24 cellular contexts compared by ENCODE assay signal in the genomic region with DNA sequence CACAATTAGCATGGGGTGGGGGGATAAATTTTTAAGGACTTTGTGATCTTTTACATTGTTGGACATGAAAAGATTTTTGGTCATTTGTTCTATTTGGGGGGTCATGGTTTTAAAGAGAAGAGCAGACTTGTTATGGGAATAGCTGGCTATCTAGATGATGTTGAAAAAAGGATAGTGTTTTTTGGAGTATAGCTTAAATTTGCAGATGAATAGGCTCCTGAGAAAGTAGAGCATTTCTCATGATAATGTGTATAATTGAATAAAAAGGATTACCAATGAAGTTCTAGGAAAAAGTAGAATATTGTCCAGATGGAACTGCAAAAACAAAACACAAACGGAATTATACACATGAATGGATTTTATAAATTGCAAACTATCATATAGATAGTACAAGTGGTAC.
"Had no signal": no experiment of that assay in that cellular context is flagged by ENCODE, and none has a peak within 500 bp of the region (broad histone marks: within the 10 kb centered on the region; RNA-seq: fewer than 3 reads in every experiment).

No MANE protein-coding gene starts in this region.

- H3K4me1 ChIP-seq: colonic mucosa, esophagus muscularis mucosa, esophagus squamous epithelium, foreskin keratinocyte, gastrocnemius medialis, gastroesophageal sphincter, heart left ventricle, heart right ventricle had no signal

- H3K27ac Mint-ChIP-seq: dendritic cell treated with granulocyte-macrophage colony-stimulating factor and Interleukin-4, amounts not matched to agents 40 ng/mL and 50 ng/mL, for 4 days; effector memory CD8-positive, alpha-beta T cell; endodermal cell had no signal

- H3K4me3 Mint-ChIP-seq: dendritic cell treated with granulocyte-macrophage colony-stimulating factor and Interleukin-4, amounts not matched to agents 40 ng/mL and 50 ng/mL, for 4 days; effector memory CD8-positive, alpha-beta T cell; endodermal cell had no signal

- H3K9me3 ChIP-seq: colonic mucosa, gastrocnemius medialis had no signal

- H3K36me3 ChIP-seq: colonic mucosa, esophagus muscularis mucosa, esophagus squamous epithelium, gastrocnemius medialis, gastroesophageal sphincter, heart left ventricle, heart right ventricle had no signal

- H3K27me3 Mint-ChIP-seq: dendritic cell treated with granulocyte-macrophage colony-stimulating factor and Interleukin-4, amounts not matched to agents 40 ng/mL and 50 ng/mL, for 4 days had no signal

- H3K27ac ChIP-seq: colonic mucosa, coronary artery, dorsolateral prefrontal cortex, epithelial cell of prostate, esophagus muscularis mucosa, esophagus squamous epithelium, foreskin keratinocyte, gastrocnemius medialis, gastroesophageal sphincter, heart left ventricle, heart right ventricle had no signal

- H3K27me3 ChIP-seq: colonic mucosa, dorsolateral prefrontal cortex, esophagus muscularis mucosa, esophagus squamous epithelium, gastrocnemius medialis, gastroesophageal sphincter, heart left ventricle, heart right ventricle had no signal

- DNase-seq: colonic mucosa; cortex of kidney; dermis blood vessel endothelial cell; dorsolateral prefrontal cortex; effector CD4-positive, alpha-beta T cell; effector CD8-positive, alpha-beta T cell; effector memory CD4-positive, alpha-beta T cell; effector memory CD8-positive, alpha-beta T cell; endodermal cell; erythroblast; esophagus squamous epithelium; foreskin fibroblast; foreskin keratinocyte; foreskin melanocyte; gastrocnemius medialis; glutamatergic neuron; head of caudate nucleus; heart left ventricle; heart right ventricle had no signal

- H3K4me3 ChIP-seq: colonic mucosa, coronary artery, dorsolateral prefrontal cortex, esophagus muscularis mucosa, esophagus squamous epithelium, gastrocnemius medialis, gastroesophageal sphincter, heart left ventricle, heart right ventricle had no signal

- H3K9me3 Mint-ChIP-seq: dendritic cell treated with granulocyte-macrophage colony-stimulating factor and Interleukin-4, amounts not matched to agents 40 ng/mL and 50 ng/mL, for 4 days; effector memory CD8-positive, alpha-beta T cell had no signal
